In genomic region chr1:31666290-31666963, GRCh38 we compare ENCODE assay signal across 1 cellular context.
TF ChIP-seq lines count a peak whose summit lies in the region.

No MANE protein-coding gene starts in this region.

TF ChIP-seq in IMR-90, 13 proteins besides CTCF, POLR2A, EP300 and RAD21:
- TF ChIP-seq RCOR1 (IDR thresholded peaks at IDR 0.05; ENCODE audit: insufficient replicate concordance, low read length) (no peak), MXI1 (IDR thresholded peaks at IDR 0.05; ENCODE audit: borderline replicate concordance, low read depth, low read length) (no peak), FOS (IDR thresholded peaks at IDR 0.05; ENCODE audit: low read depth, low read length) (no peak), ELK1 (IDR thresholded peaks at IDR 0.05; ENCODE audit: borderline replicate concordance, low read depth, low read length) (no peak), MAZ (IDR thresholded peaks at IDR 0.05; ENCODE audit: borderline replicate concordance, low read depth, low read length) (no peak), CHD1 (IDR thresholded peaks at IDR 0.05; ENCODE audit: low read depth, low read length) (no peak), SMC3 (IDR thresholded peaks at IDR 0.05; ENCODE audit: low read depth, low read length) (no peak), BHLHE40 (IDR thresholded peaks at IDR 0.05; ENCODE audit: low read depth, low read length) (no peak), USF2 (IDR thresholded peaks at IDR 0.05; ENCODE audit: low read depth, low read length) (no peak), RFX5 (IDR thresholded peaks at IDR 0.05; ENCODE audit: low read depth, low read length) (no peak), CEBPB (IDR thresholded peaks at IDR 0.05; ENCODE audit: low read depth, low read length) (no peak), NFE2L2 (IDR thresholded peaks at IDR 0.05; ENCODE audit: low read depth, low read length) (no peak), MAFK (IDR thresholded peaks at IDR 0.05; ENCODE audit: low read depth, low read length) (no peak)
